ENCODE assay signal across 1 cellular context in the genomic region with DNA sequence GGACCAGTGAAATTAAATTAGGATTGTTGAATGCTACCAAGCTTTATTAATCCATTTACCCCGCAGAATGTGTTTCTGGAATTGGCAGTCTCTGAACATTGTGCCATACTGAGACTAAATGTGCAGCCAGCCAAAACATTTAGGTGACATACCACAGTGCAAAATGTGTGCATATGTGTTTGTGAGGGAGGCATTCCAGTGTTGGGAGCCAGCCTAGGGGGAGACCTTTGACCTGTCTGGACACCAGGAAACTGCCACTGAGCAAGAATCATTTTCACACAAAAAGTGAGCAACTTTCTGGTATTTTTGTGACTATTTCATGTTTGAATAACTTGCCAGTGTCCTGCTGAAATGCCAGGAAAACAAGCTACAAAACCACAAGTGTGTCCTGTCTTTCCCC.
TF ChIP-seq lines count a peak whose summit lies in the region.

No MANE protein-coding gene starts in this region.

TF ChIP-seq in HepG2, 621 proteins besides CTCF, POLR2A, EP300 and RAD21 (continued from another document and continues in another):
- TF ChIP-seq, protein P1, sequence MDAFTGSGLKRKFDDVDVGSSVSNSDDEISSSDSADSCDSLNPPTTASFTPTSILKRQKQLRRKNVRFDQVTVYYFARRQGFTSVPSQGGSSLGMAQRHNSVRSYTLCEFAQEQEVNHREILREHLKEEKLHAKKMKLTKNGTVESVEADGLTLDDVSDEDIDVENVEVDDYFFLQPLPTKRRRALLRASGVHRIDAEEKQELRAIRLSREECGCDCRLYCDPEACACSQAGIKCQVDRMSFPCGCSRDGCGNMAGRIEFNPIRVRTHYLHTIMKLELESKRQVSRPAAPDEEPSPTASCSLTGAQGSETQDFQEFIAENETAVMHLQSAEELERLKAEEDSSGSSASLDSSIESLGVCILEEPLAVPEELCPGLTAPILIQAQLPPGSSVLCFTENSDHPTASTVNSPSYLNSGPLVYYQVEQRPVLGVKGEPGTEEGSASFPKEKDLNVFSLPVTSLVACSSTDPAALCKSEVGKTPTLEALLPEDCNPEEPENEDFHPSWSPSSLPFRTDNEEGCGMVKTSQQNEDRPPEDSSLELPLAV (CRISPR knock-in tag; conservative IDR thresholded peaks at IDR 0.05; ENCODE audit: low read depth), result no peak
- no peak for TF ChIP-seq PREB (CRISPR knock-in tag; IDR thresholded peaks at IDR 0.05)
- no peak for TF ChIP-seq TCF7L2 (IDR thresholded peaks at IDR 0.05; ENCODE audit: low read depth, low read length)
- TF ChIP-seq, protein P2, sequence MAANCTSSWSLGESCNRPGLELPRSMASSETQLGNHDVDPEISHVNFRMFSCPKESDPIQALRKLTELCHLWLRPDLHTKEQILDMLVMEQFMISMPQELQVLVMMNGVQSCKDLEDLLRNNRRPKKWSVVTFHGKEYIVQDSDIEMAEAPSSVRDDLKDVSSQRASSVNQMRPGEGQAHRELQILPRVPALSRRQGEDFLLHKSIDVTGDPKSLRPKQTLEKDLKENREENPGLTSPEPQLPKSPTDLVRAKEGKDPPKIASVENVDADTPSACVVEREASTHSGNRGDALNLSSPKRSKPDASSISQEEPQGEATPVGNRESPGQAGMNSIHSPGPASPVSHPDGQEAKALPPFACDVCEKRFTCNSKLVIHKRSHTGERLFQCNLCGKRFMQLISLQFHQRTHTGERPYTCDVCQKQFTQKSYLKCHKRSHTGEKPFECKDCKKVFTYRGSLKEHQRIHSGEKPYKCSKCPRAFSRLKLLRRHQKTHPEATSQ (CRISPR knock-in tag; IDR thresholded peaks at IDR 0.05; ENCODE audit: borderline replicate concordance), result no peak
- no peak for TF ChIP-seq CHD2 (IDR thresholded peaks at IDR 0.05; ENCODE audit: low read depth, low read length)
- peak; percentile 44 for TF ChIP-seq PPARG (CRISPR knock-in tag; conservative IDR thresholded peaks at IDR 0.05)
- no peak for TF ChIP-seq TIGD3 (CRISPR knock-in tag; IDR thresholded peaks at IDR 0.05; ENCODE audit: borderline replicate concordance)
- no peak for TF ChIP-seq ZFY (CRISPR knock-in tag; IDR thresholded peaks at IDR 0.05)
- TF ChIP-seq, protein P3, sequence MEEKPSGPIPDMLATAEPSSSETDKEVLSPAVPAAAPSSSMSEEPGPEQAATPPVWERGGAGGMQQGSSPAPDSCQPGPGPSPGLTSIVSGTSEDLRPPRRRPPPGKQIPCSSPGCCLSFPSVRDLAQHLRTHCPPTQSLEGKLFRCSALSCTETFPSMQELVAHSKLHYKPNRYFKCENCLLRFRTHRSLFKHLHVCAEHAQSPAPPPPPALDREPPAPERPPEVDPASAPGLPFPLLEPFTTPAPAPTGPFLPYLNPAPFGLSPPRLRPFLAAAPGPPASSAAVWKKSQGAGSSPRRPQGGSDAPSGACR (CRISPR knock-in tag; IDR thresholded peaks at IDR 0.05), result no peak
- no peak for TF ChIP-seq ZNF282 (IDR thresholded peaks at IDR 0.05; ENCODE audit: partially characterized antibody)
- no peak for TF ChIP-seq ZNF460 (CRISPR knock-in tag; IDR thresholded peaks at IDR 0.05; ENCODE audit: borderline replicate concordance)
- TF ChIP-seq, protein P4, sequence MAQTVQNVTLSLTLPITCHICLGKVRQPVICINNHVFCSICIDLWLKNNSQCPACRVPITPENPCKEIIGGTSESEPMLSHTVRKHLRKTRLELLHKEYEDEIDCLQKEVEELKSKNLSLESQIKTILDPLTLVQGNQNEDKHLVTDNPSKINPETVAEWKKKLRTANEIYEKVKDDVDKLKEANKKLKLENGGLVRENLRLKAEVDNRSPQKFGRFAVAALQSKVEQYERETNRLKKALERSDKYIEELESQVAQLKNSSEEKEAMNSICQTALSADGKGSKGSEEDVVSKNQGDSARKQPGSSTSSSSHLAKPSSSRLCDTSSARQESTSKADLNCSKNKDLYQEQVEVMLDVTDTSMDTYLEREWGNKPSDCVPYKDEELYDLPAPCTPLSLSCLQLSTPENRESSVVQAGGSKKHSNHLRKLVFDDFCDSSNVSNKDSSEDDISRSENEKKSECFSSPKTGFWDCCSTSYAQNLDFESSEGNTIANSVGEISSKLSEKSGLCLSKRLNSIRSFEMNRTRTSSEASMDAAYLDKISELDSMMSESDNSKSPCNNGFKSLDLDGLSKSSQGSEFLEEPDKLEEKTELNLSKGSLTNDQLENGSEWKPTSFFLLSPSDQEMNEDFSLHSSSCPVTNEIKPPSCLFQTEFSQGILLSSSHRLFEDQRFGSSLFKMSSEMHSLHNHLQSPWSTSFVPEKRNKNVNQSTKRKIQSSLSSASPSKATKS (CRISPR knock-in tag; IDR thresholded peaks at IDR 0.05), result no peak
- TF ChIP-seq, protein P5, sequence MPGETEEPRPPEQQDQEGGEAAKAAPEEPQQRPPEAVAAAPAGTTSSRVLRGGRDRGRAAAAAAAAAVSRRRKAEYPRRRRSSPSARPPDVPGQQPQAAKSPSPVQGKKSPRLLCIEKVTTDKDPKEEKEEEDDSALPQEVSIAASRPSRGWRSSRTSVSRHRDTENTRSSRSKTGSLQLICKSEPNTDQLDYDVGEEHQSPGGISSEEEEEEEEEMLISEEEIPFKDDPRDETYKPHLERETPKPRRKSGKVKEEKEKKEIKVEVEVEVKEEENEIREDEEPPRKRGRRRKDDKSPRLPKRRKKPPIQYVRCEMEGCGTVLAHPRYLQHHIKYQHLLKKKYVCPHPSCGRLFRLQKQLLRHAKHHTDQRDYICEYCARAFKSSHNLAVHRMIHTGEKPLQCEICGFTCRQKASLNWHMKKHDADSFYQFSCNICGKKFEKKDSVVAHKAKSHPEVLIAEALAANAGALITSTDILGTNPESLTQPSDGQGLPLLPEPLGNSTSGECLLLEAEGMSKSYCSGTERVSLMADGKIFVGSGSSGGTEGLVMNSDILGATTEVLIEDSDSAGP (CRISPR knock-in tag; IDR thresholded peaks at IDR 0.05; ENCODE audit: borderline replicate concordance), result no peak
- TF ChIP-seq, protein P6, sequence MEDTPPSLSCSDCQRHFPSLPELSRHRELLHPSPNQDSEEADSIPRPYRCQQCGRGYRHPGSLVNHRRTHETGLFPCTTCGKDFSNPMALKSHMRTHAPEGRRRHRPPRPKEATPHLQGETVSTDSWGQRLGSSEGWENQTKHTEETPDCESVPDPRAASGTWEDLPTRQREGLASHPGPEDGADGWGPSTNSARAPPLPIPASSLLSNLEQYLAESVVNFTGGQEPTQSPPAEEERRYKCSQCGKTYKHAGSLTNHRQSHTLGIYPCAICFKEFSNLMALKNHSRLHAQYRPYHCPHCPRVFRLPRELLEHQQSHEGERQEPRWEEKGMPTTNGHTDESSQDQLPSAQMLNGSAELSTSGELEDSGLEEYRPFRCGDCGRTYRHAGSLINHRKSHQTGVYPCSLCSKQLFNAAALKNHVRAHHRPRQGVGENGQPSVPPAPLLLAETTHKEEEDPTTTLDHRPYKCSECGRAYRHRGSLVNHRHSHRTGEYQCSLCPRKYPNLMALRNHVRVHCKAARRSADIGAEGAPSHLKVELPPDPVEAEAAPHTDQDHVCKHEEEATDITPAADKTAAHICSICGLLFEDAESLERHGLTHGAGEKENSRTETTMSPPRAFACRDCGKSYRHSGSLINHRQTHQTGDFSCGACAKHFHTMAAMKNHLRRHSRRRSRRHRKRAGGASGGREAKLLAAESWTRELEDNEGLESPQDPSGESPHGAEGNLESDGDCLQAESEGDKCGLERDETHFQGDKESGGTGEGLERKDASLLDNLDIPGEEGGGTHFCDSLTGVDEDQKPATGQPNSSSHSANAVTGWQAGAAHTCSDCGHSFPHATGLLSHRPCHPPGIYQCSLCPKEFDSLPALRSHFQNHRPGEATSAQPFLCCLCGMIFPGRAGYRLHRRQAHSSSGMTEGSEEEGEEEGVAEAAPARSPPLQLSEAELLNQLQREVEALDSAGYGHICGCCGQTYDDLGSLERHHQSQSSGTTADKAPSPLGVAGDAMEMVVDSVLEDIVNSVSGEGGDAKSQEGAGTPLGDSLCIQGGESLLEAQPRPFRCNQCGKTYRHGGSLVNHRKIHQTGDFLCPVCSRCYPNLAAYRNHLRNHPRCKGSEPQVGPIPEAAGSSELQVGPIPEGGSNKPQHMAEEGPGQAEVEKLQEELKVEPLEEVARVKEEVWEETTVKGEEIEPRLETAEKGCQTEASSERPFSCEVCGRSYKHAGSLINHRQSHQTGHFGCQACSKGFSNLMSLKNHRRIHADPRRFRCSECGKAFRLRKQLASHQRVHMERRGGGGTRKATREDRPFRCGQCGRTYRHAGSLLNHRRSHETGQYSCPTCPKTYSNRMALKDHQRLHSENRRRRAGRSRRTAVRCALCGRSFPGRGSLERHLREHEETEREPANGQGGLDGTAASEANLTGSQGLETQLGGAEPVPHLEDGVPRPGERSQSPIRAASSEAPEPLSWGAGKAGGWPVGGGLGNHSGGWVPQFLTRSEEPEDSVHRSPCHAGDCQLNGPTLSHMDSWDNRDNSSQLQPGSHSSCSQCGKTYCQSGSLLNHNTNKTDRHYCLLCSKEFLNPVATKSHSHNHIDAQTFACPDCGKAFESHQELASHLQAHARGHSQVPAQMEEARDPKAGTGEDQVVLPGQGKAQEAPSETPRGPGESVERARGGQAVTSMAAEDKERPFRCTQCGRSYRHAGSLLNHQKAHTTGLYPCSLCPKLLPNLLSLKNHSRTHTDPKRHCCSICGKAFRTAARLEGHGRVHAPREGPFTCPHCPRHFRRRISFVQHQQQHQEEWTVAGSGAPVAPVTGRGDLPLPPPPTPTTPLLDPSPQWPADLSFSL (CRISPR knock-in tag; IDR thresholded peaks at IDR 0.05), result peak; percentile 80
- no peak for TF ChIP-seq ZNF557 (CRISPR knock-in tag; IDR thresholded peaks at IDR 0.05)
- no peak for TF ChIP-seq ARNT (IDR thresholded peaks at IDR 0.05)
- no peak for TF ChIP-seq ZNF790 (CRISPR knock-in tag; IDR thresholded peaks at IDR 0.05; ENCODE audit: borderline replicate concordance)
- no peak for TF ChIP-seq REL (CRISPR knock-in tag; conservative IDR thresholded peaks at IDR 0.05)
- no peak for TF ChIP-seq MAFK (conservative IDR thresholded peaks at IDR 0.05 in 1 of 2, IDR thresholded peaks at IDR 0.05 in 1 of 2; ENCODE audit: low read length in 2 of 2)
- TF ChIP-seq ZKSCAN1 (IDR thresholded peaks at IDR 0.05; ENCODE audit: low read length), result no peak
- TF ChIP-seq, protein P7, sequence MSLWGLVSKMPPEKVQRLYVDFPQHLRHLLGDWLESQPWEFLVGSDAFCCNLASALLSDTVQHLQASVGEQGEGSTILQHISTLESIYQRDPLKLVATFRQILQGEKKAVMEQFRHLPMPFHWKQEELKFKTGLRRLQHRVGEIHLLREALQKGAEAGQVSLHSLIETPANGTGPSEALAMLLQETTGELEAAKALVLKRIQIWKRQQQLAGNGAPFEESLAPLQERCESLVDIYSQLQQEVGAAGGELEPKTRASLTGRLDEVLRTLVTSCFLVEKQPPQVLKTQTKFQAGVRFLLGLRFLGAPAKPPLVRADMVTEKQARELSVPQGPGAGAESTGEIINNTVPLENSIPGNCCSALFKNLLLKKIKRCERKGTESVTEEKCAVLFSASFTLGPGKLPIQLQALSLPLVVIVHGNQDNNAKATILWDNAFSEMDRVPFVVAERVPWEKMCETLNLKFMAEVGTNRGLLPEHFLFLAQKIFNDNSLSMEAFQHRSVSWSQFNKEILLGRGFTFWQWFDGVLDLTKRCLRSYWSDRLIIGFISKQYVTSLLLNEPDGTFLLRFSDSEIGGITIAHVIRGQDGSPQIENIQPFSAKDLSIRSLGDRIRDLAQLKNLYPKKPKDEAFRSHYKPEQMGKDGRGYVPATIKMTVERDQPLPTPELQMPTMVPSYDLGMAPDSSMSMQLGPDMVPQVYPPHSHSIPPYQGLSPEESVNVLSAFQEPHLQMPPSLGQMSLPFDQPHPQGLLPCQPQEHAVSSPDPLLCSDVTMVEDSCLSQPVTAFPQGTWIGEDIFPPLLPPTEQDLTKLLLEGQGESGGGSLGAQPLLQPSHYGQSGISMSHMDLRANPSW (CRISPR knock-in tag; IDR thresholded peaks at IDR 0.05; ENCODE audit: borderline replicate concordance), result no peak
- TF ChIP-seq YEATS2 (CRISPR knock-in tag; IDR thresholded peaks at IDR 0.05; ENCODE audit: borderline replicate concordance), result no peak
- TF ChIP-seq POGK (CRISPR knock-in tag; conservative IDR thresholded peaks at IDR 0.05), result no peak
- no peak for TF ChIP-seq ZNF326 (CRISPR knock-in tag; IDR thresholded peaks at IDR 0.05; ENCODE audit: borderline replicate concordance)
- no peak for TF ChIP-seq NFKB2 (CRISPR knock-in tag; IDR thresholded peaks at IDR 0.05; ENCODE audit: borderline replicate concordance)
- no peak for TF ChIP-seq NCOA1 (CRISPR knock-in tag; IDR thresholded peaks at IDR 0.05)
- TF ChIP-seq RARA (CRISPR knock-in tag; IDR thresholded peaks at IDR 0.05), result peak; percentile 38; the same call in 1 of the 2 replicates
- TF ChIP-seq ZNF251 (CRISPR knock-in tag; IDR thresholded peaks at IDR 0.05), result no peak
- TF ChIP-seq PTBP1 (IDR thresholded peaks at IDR 0.05; ENCODE audit: low read depth, low read length, poor library complexity, severe bottlenecking), result no peak
- TF ChIP-seq MAFG (CRISPR knock-in tag; IDR thresholded peaks at IDR 0.05), result no peak
- TF ChIP-seq ZNF670 (CRISPR knock-in tag; IDR thresholded peaks at IDR 0.05; ENCODE audit: borderline replicate concordance), result no peak
- no peak for TF ChIP-seq MTA3 (CRISPR knock-in tag; IDR thresholded peaks at IDR 0.05)
- TF ChIP-seq HNRNPH1 (optimal IDR thresholded peaks at IDR 0.05; ENCODE audit: low read depth, low read length), result no peak
- no peak for TF ChIP-seq NFIC (IDR thresholded peaks at IDR 0.05; ENCODE audit: low read length)
